17 cellular contexts compared by ENCODE assay signal in the genomic region with DNA sequence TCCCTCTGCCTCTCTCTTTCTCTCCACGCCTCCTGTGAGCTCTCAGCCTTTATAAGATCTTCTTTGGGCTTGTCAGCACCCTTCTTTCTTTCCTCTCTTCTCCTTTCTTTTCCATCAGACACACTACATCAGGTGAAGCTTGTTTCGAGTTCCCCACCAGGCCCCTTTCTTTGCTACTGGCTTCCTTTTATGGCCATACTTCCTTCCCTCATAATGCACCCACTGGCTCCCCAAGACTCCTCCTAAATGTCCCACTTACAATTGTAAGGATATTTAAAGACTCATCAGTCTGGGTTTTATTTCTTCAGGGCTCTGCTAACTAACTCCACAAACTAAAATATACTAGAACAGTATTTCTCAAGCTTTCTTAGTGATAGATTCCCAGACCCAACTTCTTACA. TPM values are rescaled to one million over a fixed set of nuclear protein-coding genes. Genes with fewer than 3 reads are reported as not detected.
A peak's percentile ranks its signal among the peaks of the same experiment; 100 is the strongest.
DNase-seq lines count a peak whose midpoint lies in the region; ATAC-seq and TF ChIP-seq lines count a peak whose summit lies in the region.
"Had no signal": no experiment of that assay in that cellular context is flagged by ENCODE, and none has a peak within 500 bp of the region (broad histone marks: within the 10 kb centered on the region; RNA-seq: fewer than 3 reads in every experiment).

No MANE protein-coding gene starts in this region.

- H3K9ac ChIP-seq in endodermal cell (ENCODE audit: extremely low read depth, low read length, poor library complexity, severe bottlenecking) = peak overlapping the region; percentile 4
- H3K9ac ChIP-seq: BLaER1 treated with 17β-estradiol and CSF1 and Interleukin-3, amounts not matched to agents 10 nM and 100 nM had no signal

- H3K27ac ChIP-seq in left ventricle myocardium inferior (replicated peaks) = peak overlapping the region; percentile 21
- H3K27ac ChIP-seq in endodermal cell (ENCODE audit: low read depth, low read length) = no peak overlapping the region
- no peak overlapping the region for H3K27ac ChIP-seq in adrenal gland
- H3K27ac ChIP-seq: BLaER1 treated with 17β-estradiol and CSF1 and Interleukin-3, amounts not matched to agents 10 nM and 100 nM had no signal

- H3K4me1 Mint-ChIP-seq in activated B cell treated with CpG ODN at 0.5 μM for 24 hours (peaks cover 40% of the 10 kb centered on the region), endodermal cell (peaks cover 35% of the 10 kb centered on the region), type B pancreatic cell (ENCODE audit: unreplicated experiment) (no peaks in the 10 kb centered on the region)

- POLR2A ChIA-PET in activated B cell treated with CpG ODN at 0.5 μM for 24 hours (lab: Charles Lee) = interaction anchor here (1.3 kb wide), 1 partner anchor 129 kb away, joined by 20 read pairs; the partner anchor contains the start of gene ARHGAP5

- H3K36me3 Mint-ChIP-seq in activated B cell treated with CpG ODN at 0.5 μM for 24 hours (ENCODE audit: low read depth) (peaks cover 5% of the 10 kb centered on the region), endodermal cell (ENCODE audit: low read depth) (no peaks in the 10 kb centered on the region), type B pancreatic cell (no peaks in the 10 kb centered on the region)

- 82 to 86% methylated on average over 1 to 2 of the region's 2 CpGs for WGBS in endodermal cell (ENCODE audit: insufficient coverage in 1 of 2, insufficient read length in 1 of 2), 2 experiments
- WGBS in adrenal gland, 4 donors = 75 to 88% (median 81%) methylated on average over 2 of the region's 2 CpGs

- H3K4me1 ChIP-seq in left ventricle myocardium inferior (peaks cover 37% of the 10 kb centered on the region), endodermal cell (ENCODE audit: control insufficient read depth, insufficient read depth, low read length) (peaks cover 2% of the 10 kb centered on the region), adrenal gland (replicated peaks in 1 of 2) (peaks cover 0 to 19% of the 10 kb centered on the region in 2 donors)

- H3K9me3 ChIP-seq in left ventricle myocardium inferior (replicated peaks) = no peaks in the 10 kb centered on the region
- no peaks in the 10 kb centered on the region for H3K9me3 ChIP-seq in endodermal cell (ENCODE audit: control insufficient read depth, low read length)
- no peaks in the 10 kb centered on the region for H3K9me3 ChIP-seq in adrenal gland (replicated peaks in 1 of 3)
- H3K9me3 ChIP-seq: BLaER1 treated with 17β-estradiol and CSF1 and Interleukin-3, amounts not matched to agents 10 nM and 100 nM had no signal

- TF ChIP-seq CTCF in left ventricle myocardium inferior (IDR thresholded peaks at IDR 0.05; ENCODE audit: borderline replicate concordance) = no peak
- no peak for TF ChIP-seq CTCF in activated B cell treated with CpG ODN at 0.5 μM for 24 hours (IDR thresholded peaks at IDR 0.05)
- TF ChIP-seq CTCF in endodermal cell (conservative IDR thresholded peaks at IDR 0.05) = no peak
- no peak for TF ChIP-seq CTCF in type B pancreatic cell (conservative IDR thresholded peaks at IDR 0.05)
- TF ChIP-seq CTCF in adrenal gland (IDR thresholded peaks at IDR 0.05) = no peak

- H3K36me3 ChIP-seq in left ventricle myocardium inferior (no peaks in the 10 kb centered on the region), endodermal cell (ENCODE audit: control insufficient read depth, insufficient read depth, low read length) (no peaks in the 10 kb centered on the region), adrenal gland (replicated peaks in 1 of 2) (no peaks in the 10 kb centered on the region)
- H3K36me3 ChIP-seq: BLaER1 treated with 17β-estradiol and CSF1 and Interleukin-3, amounts not matched to agents 10 nM and 100 nM had no signal

- H3K27ac Mint-ChIP-seq in activated B cell treated with CpG ODN at 0.5 μM for 24 hours = peak overlapping the region; percentile 51
- H3K27ac Mint-ChIP-seq in endodermal cell = peak overlapping the region; percentile 57
- peak overlapping the region; percentile 10 for H3K27ac Mint-ChIP-seq in type B pancreatic cell

- TF ChIP-seq POLR2A in adrenal gland (IDR thresholded peaks at IDR 0.05) = no peak

- H3K27me3 ChIP-seq in left ventricle myocardium inferior (ENCODE audit: low read depth) (no peaks in the 10 kb centered on the region), endodermal cell (ENCODE audit: control insufficient read depth, insufficient read depth, low read length, poor library complexity, severe bottlenecking) (no peaks in the 10 kb centered on the region), adrenal gland (no peaks in the 10 kb centered on the region)

- CTCF ChIA-PET in activated B cell treated with CpG ODN at 0.5 μM for 24 hours (lab: Charles Lee) = interaction anchor here (1.3 to 2.2 kb wide), 2 partner anchors 45 to 133 kb away, joined by 4 to 5 read pairs; no protein-coding TSS in a partner anchor

- DNase-seq in left ventricle myocardium inferior (no peak), left cardiac atrium (no peak), activated B cell treated with CpG ODN at 0.5 μM for 24 hours (no peak), endodermal cell (no peak), type B pancreatic cell (ENCODE audit: extremely low spot score, unreplicated experiment) (no peak), NCI-H1105 (lab: John Stamatoyannopoulos, UW) (no peak), HUDEP-2 (lab: John Stamatoyannopoulos, UW; ENCODE audit: unreplicated experiment in 76 of 76) (no peak), adrenal gland (no peak)
- DNase-seq: DMS79 treated with DMSO at 0.1 percent for 48 hours, IMR-90, NCI-H1417 treated with DMSO at 0.1 percent for 48 hours, NCI-H1930 had no signal

- intact Hi-C loops in left ventricle myocardium inferior (cut with micrococcal nuclease) = no loop called here
- intact Hi-C loops in left cardiac atrium (cut with DNase I) = loop anchor here in 1 of 2 donors (10.0 kb wide), 1 partner anchor 132 kb away; the partner anchor contains the start of gene ARHGAP5
- intact Hi-C loops in activated B cell treated with CpG ODN at 0.5 μM for 24 hours (cut with micrococcal nuclease) = loop anchor here (2.0 to 10.0 kb wide), 2 partner anchors 18 to 1332 kb away; partner anchors contain the start of gene COCH
- intact Hi-C loops in adrenal gland (cut with DNase I) = loop anchor here in 1 of 2 donors (10.0 kb wide), 1 partner anchor 48 kb away; no protein-coding TSS in a partner anchor

- no peak for ATAC-seq in left cardiac atrium
- ATAC-seq in activated B cell treated with CpG ODN at 0.5 μM for 24 hours (ENCODE audit: low read depth) = no peak
- ATAC-seq: Right ventricle myocardium inferior had no signal

- H3K4me3 ChIP-seq in left ventricle myocardium inferior = no peak overlapping the region
- peak overlapping the region; percentile 7 for H3K4me3 ChIP-seq in endodermal cell (ENCODE audit: low read length)
- H3K4me3 ChIP-seq in adrenal gland = no peak overlapping the region
- H3K4me3 ChIP-seq: BLaER1 treated with 17β-estradiol and CSF1 and Interleukin-3, amounts not matched to agents 10 nM and 100 nM had no signal

- H3K4me3 Mint-ChIP-seq in activated B cell treated with CpG ODN at 0.5 μM for 24 hours (peak overlapping the region; percentile 11), endodermal cell (no peak overlapping the region), type B pancreatic cell (peak overlapping the region; percentile 33)

- H3K27me3 Mint-ChIP-seq in activated B cell treated with CpG ODN at 0.5 μM for 24 hours = peaks cover 3% of the 10 kb centered on the region
- H3K27me3 Mint-ChIP-seq in endodermal cell (ENCODE audit: insufficient read depth) = no peaks in the 10 kb centered on the region
- H3K27me3 Mint-ChIP-seq in type B pancreatic cell = peaks cover 8% of the 10 kb centered on the region

- H3K9me3 Mint-ChIP-seq in activated B cell treated with CpG ODN at 0.5 μM for 24 hours = no peaks in the 10 kb centered on the region
- H3K9me3 Mint-ChIP-seq in endodermal cell = no peaks in the 10 kb centered on the region
- no peaks in the 10 kb centered on the region for H3K9me3 Mint-ChIP-seq in type B pancreatic cell

RNA-seq across cellular contexts. Expression of gene RNU6-8, which starts 3.5 kb away (rescaled TPM):
- total RNA-seq in left ventricle myocardium inferior (not detected), left cardiac atrium (not detected), activated B cell treated with CpG ODN at 0.5 μM for 24 hours (not detected in 2 replicates), endodermal cell (not detected), type B pancreatic cell (ENCODE audit: low replicate concordance) (not detected in 2 replicates), adrenal gland (not detected)
- polyA plus RNA-seq in endodermal cell (2013, experiment 1 of 2) = not detected
- polyA plus RNA-seq in endodermal cell (2013, experiment 2 of 2) = not detected
- not detected for polyA plus RNA-seq in adrenal gland
- total RNA-seq: G401, H4, IMR-90, LHCN-M2, Right ventricle myocardium inferior had no signal
- polyA plus RNA-seq: IMR-90 had no signal

RNA-seq across cellular contexts. Expression of gene RNU6-7, which starts 4.7 kb away (rescaled TPM):
- total RNA-seq in left ventricle myocardium inferior (not detected), left cardiac atrium (not detected), activated B cell treated with CpG ODN at 0.5 μM for 24 hours (not detected in 2 replicates), endodermal cell (not detected), type B pancreatic cell (ENCODE audit: low replicate concordance) (not detected in 2 replicates), adrenal gland (not detected)
- polyA plus RNA-seq in endodermal cell (2013, experiment 1 of 2) = not detected
- polyA plus RNA-seq in endodermal cell (2013, experiment 2 of 2) = not detected
- polyA plus RNA-seq in adrenal gland = not detected
- total RNA-seq: G401, H4, IMR-90, LHCN-M2, Right ventricle myocardium inferior had no signal
- polyA plus RNA-seq: IMR-90 had no signal
